Comparison of ENCODE assay signal across 1 cellular context in genomic region chr5:124651663-124652513, GRCh38.
A peak's percentile ranks its signal among the peaks of the same experiment; 100 is the strongest.
TF ChIP-seq lines count a peak whose summit lies in the region.

No MANE protein-coding gene starts in this region.

TF ChIP-seq in K562, 482 proteins besides CTCF, POLR2A, EP300 and RAD21 (continued from another document and continues in another):
- TF ChIP-seq ZNF280A (IDR thresholded peaks at IDR 0.05; ENCODE audit: low read depth, partially characterized antibody): no peak
- TF ChIP-seq TCF7 (IDR thresholded peaks at IDR 0.05; ENCODE audit: borderline replicate concordance): peak; percentile 47; the same call in 1 of the 2 replicates
- TF ChIP-seq COPS2 (conservative IDR thresholded peaks at IDR 0.05): no peak
- TF ChIP-seq MAFF (IDR thresholded peaks at IDR 0.05; ENCODE audit: low read length): no peak
- peak; percentile 96 for TF ChIP-seq KLF16 (IDR thresholded peaks at IDR 0.05)
- no peak for TF ChIP-seq THRB (CRISPR knock-in tag; conservative IDR thresholded peaks at IDR 0.05)
- TF ChIP-seq SMC3 (conservative IDR thresholded peaks at IDR 0.05; ENCODE audit: insufficient read depth, low read depth, low read length): 0 out of 2 replicates have a peak, but pooled peaks have one; percentile 11
- no peak for TF ChIP-seq SRSF1 (IDR thresholded peaks at IDR 0.05; ENCODE audit: low read depth, low read length)
- TF ChIP-seq PHF21A (IDR thresholded peaks at IDR 0.05; ENCODE audit: borderline replicate concordance, low read depth): no peak; the same call in 1 of the 2 replicates
- TF ChIP-seq, protein P1, sequence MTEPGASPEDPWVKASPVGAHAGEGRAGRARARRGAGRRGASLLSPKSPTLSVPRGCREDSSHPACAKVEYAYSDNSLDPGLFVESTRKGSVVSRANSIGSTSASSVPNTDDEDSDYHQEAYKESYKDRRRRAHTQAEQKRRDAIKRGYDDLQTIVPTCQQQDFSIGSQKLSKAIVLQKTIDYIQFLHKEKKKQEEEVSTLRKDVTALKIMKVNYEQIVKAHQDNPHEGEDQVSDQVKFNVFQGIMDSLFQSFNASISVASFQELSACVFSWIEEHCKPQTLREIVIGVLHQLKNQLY (CRISPR knock-in tag; conservative IDR thresholded peaks at IDR 0.05): no peak
- peak; percentile 95 for TF ChIP-seq HMGN3 (IDR thresholded peaks at IDR 0.05; ENCODE audit: borderline replicate concordance, extremely low read depth, insufficient read length, low read depth, low read length)
- peak; percentile 99 for TF ChIP-seq DPF2 (IDR thresholded peaks at IDR 0.05)
- no peak for TF ChIP-seq ZFP1 (CRISPR knock-in tag; IDR thresholded peaks at IDR 0.05)
- TF ChIP-seq ZNF589 (CRISPR knock-in tag; IDR thresholded peaks at IDR 0.05; ENCODE audit: low read depth): peak; percentile 88; the same call in 1 of the 2 replicates
- TF ChIP-seq SPI1 (IDR thresholded peaks at IDR 0.05; ENCODE audit: borderline replicate concordance, low read depth, low read length): peak; percentile 99
- peak; percentile 66 to 80 for TF ChIP-seq E2F6 (IDR thresholded peaks at IDR 0.05; ENCODE audit: borderline replicate concordance in 1 of 2, extremely low read depth in 1 of 2, insufficient read depth in 1 of 2, insufficient read length in 1 of 2, low read depth in 1 of 2, low read length in 1 of 2, poor library complexity in 1 of 2, severe bottlenecking in 1 of 2)
- peak; percentile 94; the same call in 1 of the 2 replicates for TF ChIP-seq PBX2 (CRISPR knock-in tag; IDR thresholded peaks at IDR 0.05; ENCODE audit: low read depth)
- TF ChIP-seq PBX2 (tag; conservative IDR thresholded peaks at IDR 0.05; ENCODE audit: low read depth): peak; percentile 99
- TF ChIP-seq NFATC3 (IDR thresholded peaks at IDR 0.05): no peak
- peak; percentile 94 for TF ChIP-seq CC2D1A (IDR thresholded peaks at IDR 0.05)
- TF ChIP-seq, protein P2, sequence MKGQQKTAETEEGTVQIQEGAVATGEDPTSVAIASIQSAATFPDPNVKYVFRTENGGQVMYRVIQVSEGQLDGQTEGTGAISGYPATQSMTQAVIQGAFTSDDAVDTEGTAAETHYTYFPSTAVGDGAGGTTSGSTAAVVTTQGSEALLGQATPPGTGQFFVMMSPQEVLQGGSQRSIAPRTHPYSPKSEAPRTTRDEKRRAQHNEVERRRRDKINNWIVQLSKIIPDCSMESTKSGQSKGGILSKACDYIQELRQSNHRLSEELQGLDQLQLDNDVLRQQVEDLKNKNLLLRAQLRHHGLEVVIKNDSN (CRISPR knock-in tag; IDR thresholded peaks at IDR 0.05): no peak
- TF ChIP-seq IRF2 (CRISPR knock-in tag; IDR thresholded peaks at IDR 0.05): no peak
- peak; percentile 35; the same call in 1 of the 2 replicates for TF ChIP-seq VEZF1 (CRISPR knock-in tag; IDR thresholded peaks at IDR 0.05)
- TF ChIP-seq, protein P3, sequence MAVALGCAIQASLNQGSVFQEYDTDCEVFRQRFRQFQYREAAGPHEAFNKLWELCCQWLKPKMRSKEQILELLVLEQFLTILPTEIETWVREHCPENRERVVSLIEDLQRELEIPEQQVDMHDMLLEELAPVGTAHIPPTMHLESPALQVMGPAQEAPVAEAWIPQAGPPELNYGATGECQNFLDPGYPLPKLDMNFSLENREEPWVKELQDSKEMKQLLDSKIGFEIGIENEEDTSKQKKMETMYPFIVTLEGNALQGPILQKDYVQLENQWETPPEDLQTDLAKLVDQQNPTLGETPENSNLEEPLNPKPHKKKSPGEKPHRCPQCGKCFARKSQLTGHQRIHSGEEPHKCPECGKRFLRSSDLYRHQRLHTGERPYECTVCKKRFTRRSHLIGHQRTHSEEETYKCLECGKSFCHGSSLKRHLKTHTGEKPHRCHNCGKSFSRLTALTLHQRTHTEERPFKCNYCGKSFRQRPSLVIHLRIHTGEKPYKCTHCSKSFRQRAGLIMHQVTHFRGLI (CRISPR knock-in tag; IDR thresholded peaks at IDR 0.05): no peak
- no peak for TF ChIP-seq ZNF134 (CRISPR knock-in tag; conservative IDR thresholded peaks at IDR 0.05)
- no peak for TF ChIP-seq ZNF586 (CRISPR knock-in tag; conservative IDR thresholded peaks at IDR 0.05)
- TF ChIP-seq SAFB (IDR thresholded peaks at IDR 0.05; ENCODE audit: borderline replicate concordance, low read depth, low read length): peak; percentile 97
- no peak for TF ChIP-seq PHB (CRISPR knock-in tag; IDR thresholded peaks at IDR 0.05)
- TF ChIP-seq E2F1 (CRISPR knock-in tag; IDR thresholded peaks at IDR 0.05): peak; percentile 63; the same call in 1 of the 2 replicates
- no peak for TF ChIP-seq SAFB2 (IDR thresholded peaks at IDR 0.05; ENCODE audit: borderline replicate concordance, low read depth, low read length, severe bottlenecking)
- TF ChIP-seq RBM39 (optimal IDR thresholded peaks at IDR 0.05; ENCODE audit: low read depth, low read length): no peak
- TF ChIP-seq FOXA1 (IDR thresholded peaks at IDR 0.05; ENCODE audit: borderline replicate concordance): no peak
- no peak for TF ChIP-seq TAF15 (IDR thresholded peaks at IDR 0.05; ENCODE audit: low read depth, low read length)
- no peak for TF ChIP-seq ZNF778 (CRISPR knock-in tag; IDR thresholded peaks at IDR 0.05)
- peak; percentile 83 for TF ChIP-seq ATF7 (IDR thresholded peaks at IDR 0.05)
- TF ChIP-seq, protein P4, sequence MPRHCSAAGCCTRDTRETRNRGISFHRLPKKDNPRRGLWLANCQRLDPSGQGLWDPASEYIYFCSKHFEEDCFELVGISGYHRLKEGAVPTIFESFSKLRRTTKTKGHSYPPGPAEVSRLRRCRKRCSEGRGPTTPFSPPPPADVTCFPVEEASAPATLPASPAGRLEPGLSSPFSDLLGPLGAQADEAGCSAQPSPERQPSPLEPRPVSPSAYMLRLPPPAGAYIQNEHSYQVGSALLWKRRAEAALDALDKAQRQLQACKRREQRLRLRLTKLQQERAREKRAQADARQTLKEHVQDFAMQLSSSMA (CRISPR knock-in tag; IDR thresholded peaks at IDR 0.05): no peak
- TF ChIP-seq, protein P5, sequence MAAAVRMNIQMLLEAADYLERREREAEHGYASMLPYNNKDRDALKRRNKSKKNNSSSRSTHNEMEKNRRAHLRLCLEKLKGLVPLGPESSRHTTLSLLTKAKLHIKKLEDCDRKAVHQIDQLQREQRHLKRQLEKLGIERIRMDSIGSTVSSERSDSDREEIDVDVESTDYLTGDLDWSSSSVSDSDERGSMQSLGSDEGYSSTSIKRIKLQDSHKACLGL (CRISPR knock-in tag; IDR thresholded peaks at IDR 0.05; ENCODE audit: borderline replicate concordance, poor library complexity, severe bottlenecking): no peak
- TF ChIP-seq HNRNPH1 (optimal IDR thresholded peaks at IDR 0.05; ENCODE audit: low read depth, low read length): no peak
- peak; percentile 77 for TF ChIP-seq ZNF24 (IDR thresholded peaks at IDR 0.05)
- TF ChIP-seq GABPA (tag; conservative IDR thresholded peaks at IDR 0.05; ENCODE audit: low read depth): peak; percentile 39; the same call in 1 of the 2 replicates
- TF ChIP-seq SIN3B (IDR thresholded peaks at IDR 0.05; ENCODE audit: low read depth): 0 out of 2 replicates have a peak, but pooled peaks have one; percentile 18
- no peak for TF ChIP-seq ZNF311 (CRISPR knock-in tag; IDR thresholded peaks at IDR 0.05)
- TF ChIP-seq KDM5B (IDR thresholded peaks at IDR 0.05; ENCODE audit: insufficient replicate concordance, low read depth, low read length): peak; percentile 79
- TF ChIP-seq PHF20 (IDR thresholded peaks at IDR 0.05; ENCODE audit: partially characterized antibody): peak; percentile 42
- TF ChIP-seq HMGXB4 (CRISPR knock-in tag; IDR thresholded peaks at IDR 0.05): no peak
- TF ChIP-seq SNIP1 (IDR thresholded peaks at IDR 0.05; ENCODE audit: low read depth): no peak
- TF ChIP-seq, protein P6, sequence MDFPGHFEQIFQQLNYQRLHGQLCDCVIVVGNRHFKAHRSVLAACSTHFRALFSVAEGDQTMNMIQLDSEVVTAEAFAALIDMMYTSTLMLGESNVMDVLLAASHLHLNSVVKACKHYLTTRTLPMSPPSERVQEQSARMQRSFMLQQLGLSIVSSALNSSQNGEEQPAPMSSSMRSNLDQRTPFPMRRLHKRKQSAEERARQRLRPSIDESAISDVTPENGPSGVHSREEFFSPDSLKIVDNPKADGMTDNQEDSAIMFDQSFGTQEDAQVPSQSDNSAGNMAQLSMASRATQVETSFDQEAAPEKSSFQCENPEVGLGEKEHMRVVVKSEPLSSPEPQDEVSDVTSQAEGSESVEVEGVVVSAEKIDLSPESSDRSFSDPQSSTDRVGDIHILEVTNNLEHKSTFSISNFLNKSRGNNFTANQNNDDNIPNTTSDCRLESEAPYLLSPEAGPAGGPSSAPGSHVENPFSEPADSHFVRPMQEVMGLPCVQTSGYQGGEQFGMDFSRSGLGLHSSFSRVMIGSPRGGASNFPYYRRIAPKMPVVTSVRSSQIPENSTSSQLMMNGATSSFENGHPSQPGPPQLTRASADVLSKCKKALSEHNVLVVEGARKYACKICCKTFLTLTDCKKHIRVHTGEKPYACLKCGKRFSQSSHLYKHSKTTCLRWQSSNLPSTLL (IDR thresholded peaks at IDR 0.05): no peak
- no peak for TF ChIP-seq MXI1 (IDR thresholded peaks at IDR 0.05; ENCODE audit: low read depth, low read length)
- TF ChIP-seq NR2C2 (CRISPR knock-in tag; IDR thresholded peaks at IDR 0.05): peak; percentile 60; the same call in 1 of the 2 replicates
- TF ChIP-seq NR2C2 (tag; IDR thresholded peaks at IDR 0.05): peak; percentile 79
